Comparison of ENCODE assay signal across 9 cellular contexts in the genomic region with DNA sequence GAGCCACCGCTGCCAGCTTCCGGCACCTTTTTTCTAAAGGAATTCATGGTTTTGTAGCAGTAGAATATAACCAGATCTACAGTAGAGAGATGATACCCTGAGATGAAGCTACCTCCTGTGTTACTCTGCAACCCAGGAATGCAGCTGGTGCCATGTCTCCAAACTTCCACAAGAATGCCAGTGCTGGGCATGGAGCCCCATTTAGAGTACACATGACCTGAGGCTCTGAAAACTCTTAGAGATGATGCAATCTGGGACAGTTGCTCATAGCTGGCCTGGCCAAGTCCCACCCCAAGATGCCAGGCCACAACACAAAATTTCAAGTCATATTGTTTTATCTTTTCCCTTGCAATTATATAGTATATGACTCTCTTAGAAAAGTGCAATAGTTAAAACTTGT. TPM values are rescaled to one million over a fixed set of nuclear protein-coding genes. Genes with fewer than 3 reads are reported as not detected.
A peak's percentile ranks its signal among the peaks of the same experiment; 100 is the strongest.
DNase-seq lines count a peak whose midpoint lies in the region; ATAC-seq, FAIRE-seq and TF ChIP-seq lines count a peak whose summit lies in the region.
"Not testable (repeated sequence)": the region's sequence is repeated elsewhere in the genome, so short reads cannot be mapped to it uniquely, and the experiment has no call there.
"Had no signal": no experiment of that assay in that cellular context is flagged by ENCODE, and none has a peak within 500 bp of the region (broad histone marks: within the 10 kb centered on the region; RNA-seq: fewer than 3 reads in every experiment).

No MANE protein-coding gene starts in this region.

- ATAC-seq in PC-3 (peak; percentile 75), esophagus mucosa (peak; percentile 24), heart left ventricle (peak; percentile 76 to 95 (median 87)), omental fat pad (ENCODE audit: low FRiP score) (peak; percentile 44), upper lobe of right lung (peak; percentile 60)

- H3K4me3 ChIP-seq in PC-3 (ENCODE audit: low read length); heart left ventricle; keratinocyte (ENCODE audit: control insufficient read depth in 2 of 3, extremely low read depth in 1 of 3, insufficient read depth in 2 of 3, low read depth in 1 of 3, low read length in 3 of 3); upper lobe of right lung: not testable (repeated sequence)

- TF ChIP-seq CTCF in PC-3 (conservative IDR thresholded peaks at IDR 0.05; ENCODE audit: low read depth, low read length); heart left ventricle (IDR thresholded peaks at IDR 0.05); keratinocyte (optimal IDR thresholded peaks at IDR 0.05 in 1 of 3, IDR thresholded peaks at IDR 0.05 in 1 of 3, conservative IDR thresholded peaks at IDR 0.05 in 1 of 3; ENCODE audit: extremely low read depth in 1 of 3, insufficient read depth in 2 of 3, low read length in 3 of 3); omental fat pad (IDR thresholded peaks at IDR 0.05); upper lobe of right lung (IDR thresholded peaks at IDR 0.05): not testable (repeated sequence)

- not testable (repeated sequence) for H4K20me1 ChIP-seq in PC-3 (ENCODE audit: low read length); keratinocyte (ENCODE audit: control insufficient read depth, extremely low read depth, insufficient read depth, low read length)

- not testable (repeated sequence) for H2AFZ ChIP-seq in PC-3 (ENCODE audit: low read length); keratinocyte (ENCODE audit: control insufficient read depth, low read length)

- H3F3A ChIP-seq in PC-3 (ENCODE audit: low read length, unreplicated experiment): not testable (repeated sequence)

- TF ChIP-seq POLR2A in GM12891 (IDR thresholded peaks at IDR 0.05; ENCODE audit: low read depth, low read length); heart left ventricle (IDR thresholded peaks at IDR 0.05): not testable (repeated sequence)

- not testable (repeated sequence) for BruUV-seq in PC-3 (replicated peaks; lab: Mats Ljungman, UMichigan)

- WGBS in heart left ventricle, 4 donors: 86 to 98% (median 95%) methylated on average over 1 to 2 of the region's 2 CpGs

- dilution Hi-C loops in keratinocyte (cut with MboI; ENCODE audit: extremely low pct_ligation_motif_present, low sequenced_read_pairs): not testable (repeated sequence)

- not testable (repeated sequence) for H3K4me2 ChIP-seq in PC-3 (ENCODE audit: low read length); keratinocyte (ENCODE audit: control insufficient read depth, extremely low read depth, insufficient read depth, low read depth, low read length)

- not testable (repeated sequence) for H3K36me3 ChIP-seq in PC-3 (ENCODE audit: low read depth, low read length); keratinocyte (ENCODE audit: control insufficient read depth in 2 of 2, extremely low read depth in 1 of 2, insufficient read depth in 2 of 2, low read length in 2 of 2)
- H3K36me3 ChIP-seq in heart left ventricle (peaks cover 0 to 56% (median 25%) of the 10 kb centered on the region in 9 donors), upper lobe of right lung (peaks cover 29% of the 10 kb centered on the region)

- not testable (repeated sequence) for H3K9me2 ChIP-seq in PC-3 (replicated peaks; ENCODE audit: low read length)

- H3K9ac ChIP-seq in PC-3 (ENCODE audit: low read length); keratinocyte (ENCODE audit: control insufficient read depth, extremely low read depth, insufficient read depth, low read length): not testable (repeated sequence)

- H3K79me2 ChIP-seq in PC-3 (ENCODE audit: low read length); keratinocyte (ENCODE audit: control insufficient read depth, insufficient read depth, low read length): not testable (repeated sequence)

- H3K9me1 ChIP-seq in keratinocyte (ENCODE audit: control insufficient read depth, extremely low read depth, insufficient read depth, low read length): not testable (repeated sequence)

- H3K27ac ChIP-seq in PC-3 (ENCODE audit: low read length); heart left ventricle; keratinocyte (ENCODE audit: control insufficient read depth, insufficient read depth, low read length); upper lobe of right lung: not testable (repeated sequence)

- CTCF ChIA-PET in PC-3 (lab: Charles Lee): interaction anchor here (0.8 to 0.9 kb wide), 2 partner anchors 50 to 57 kb away, joined by 3 to 6 read pairs; no protein-coding TSS in a partner anchor

- H3K9me3 ChIP-seq in PC-3 (ENCODE audit: low read length); heart left ventricle; keratinocyte (ENCODE audit: control insufficient read depth, low read depth, low read length); upper lobe of right lung: not testable (repeated sequence)

- intact Hi-C loops in PC-3 (cut with micrococcal nuclease); upper lobe of right lung (cut with DNase I): not testable (repeated sequence)
- intact Hi-C loops in heart left ventricle (cut with DNase I): loop anchor here in 1 of 10 donors (10.0 kb wide), 1 partner anchor 48 kb away; no protein-coding TSS in a partner anchor

- not testable (repeated sequence) for DNase-seq in GM12891 (ENCODE audit: insufficient read length, low spot score); PC-3; heart left ventricle; keratinocyte (ENCODE audit: low read depth, low spot score); omental fat pad (ENCODE audit: low spot score); upper lobe of right lung

- FAIRE-seq in GM12891 (lab: Jason Lieb, UNC) (peak; percentile 9), keratinocyte (lab: Jason Lieb, UNC) (peak; percentile 87)

- H3K4me1 ChIP-seq in PC-3 (ENCODE audit: insufficient read depth, low read length); heart left ventricle; keratinocyte (ENCODE audit: control insufficient read depth, extremely low read depth, insufficient read depth, low read length); upper lobe of right lung: not testable (repeated sequence)

- not testable (repeated sequence) for H3K27me3 ChIP-seq in PC-3 (ENCODE audit: low read length); heart left ventricle; keratinocyte (ENCODE audit: control insufficient read depth, extremely low read depth, insufficient read depth, low read length); upper lobe of right lung

- POLR2A ChIA-PET in PC-3 (lab: Charles Lee; ENCODE audit: unreplicated experiment): not testable (repeated sequence)

RNA-seq across cellular contexts. Expression of a gene that starts 8.2 kb away (rescaled TPM):
- polyA plus RNA-seq in GM12891 (2012; ENCODE audit: low read depth, missing spikeins): 21.4 TPM
- total RNA-seq in PC-3 (2014; rRNA removed) (39.0 and 46.0 TPM in 2 replicates), esophagus mucosa (7.2 TPM), heart left ventricle (100 to 1,000 TPM; 101 to 235 (median 156) TPM), omental fat pad (100 to 1,000 TPM in 2 of 4 donors, 10 to 100 TPM in 2; 22.8 to 238 (median 99.4) TPM), upper lobe of right lung (40.2 TPM)
- polyA plus RNA-seq in heart left ventricle (100 to 1,000 TPM in 1 of 2 donors, 10 to 100 TPM in 1; 79.0 to 104 TPM), keratinocyte (5.4 to 7.5 TPM (median 6.9 TPM) in 3 replicates)
- 5.0 TPM for polyA plus RNA-seq in keratinocyte (2011; ENCODE audit: low read depth)
- 5.1 and 8.1 TPM in 2 replicates for polyA plus RNA-seq in keratinocyte (2011; cell fraction: cytosol; rRNA removed)
- polyA plus RNA-seq in keratinocyte (2011; cell fraction: nucleus; rRNA removed): 8.8 and 11.9 TPM in 2 replicates
- 5.6 and 7.2 TPM in 2 replicates for polyA plus RNA-seq in keratinocyte (2012; ENCODE audit: low replicate concordance)
- polyA minus RNA-seq in keratinocyte: 1.2 to 2.7 TPM (median 1.9 TPM) in 3 replicates
- 4.6 TPM for polyA minus RNA-seq in keratinocyte (2011; cell fraction: cytosol; rRNA and poly(A)+ RNA removed)
- 3.6 and 4.0 TPM in 2 replicates for polyA minus RNA-seq in keratinocyte (2011; cell fraction: nucleus; rRNA and poly(A)+ RNA removed)

RNA-seq across cellular contexts. Expression of a gene that starts 14.5 kb away (rescaled TPM):
- 0.35 TPM for polyA plus RNA-seq in GM12891 (2012; ENCODE audit: low read depth, missing spikeins)
- total RNA-seq in PC-3 (2014; rRNA removed): 3.9 and 5.1 TPM in 2 replicates
- total RNA-seq in esophagus mucosa: 1.0 TPM
- total RNA-seq in heart left ventricle: 1 to 10 TPM in 3 of 9 donors, under 1 TPM in 6; 0.35 to 2.4 (median 0.95) TPM
- under 1 TPM; 0.27 to 0.62 TPM for polyA plus RNA-seq in heart left ventricle
- 0.29 to 0.68 TPM (median 0.40 TPM) in 3 replicates for polyA plus RNA-seq in keratinocyte
- polyA plus RNA-seq in keratinocyte (2011; ENCODE audit: low read depth): not detected
- 0.44 and 0.57 TPM in 2 replicates for polyA plus RNA-seq in keratinocyte (2011; cell fraction: cytosol; rRNA removed)
- polyA plus RNA-seq in keratinocyte (2011; cell fraction: nucleus; rRNA removed): 0.23 and 0.64 TPM in 2 replicates
- 0.13 and 0.41 TPM in 2 replicates for polyA plus RNA-seq in keratinocyte (2012; ENCODE audit: low replicate concordance)
- 0.10 to 0.19 TPM in 2 of 3 replicates, not detected in the other for polyA minus RNA-seq in keratinocyte
- 1.3 TPM for polyA minus RNA-seq in keratinocyte (2011; cell fraction: cytosol; rRNA and poly(A)+ RNA removed)
- 0.32 TPM in 1 of 2 replicates, not detected in the other for polyA minus RNA-seq in keratinocyte (2011; cell fraction: nucleus; rRNA and poly(A)+ RNA removed)
- 1 to 10 TPM; 1.7 to 6.5 (median 2.4) TPM for total RNA-seq in omental fat pad
- 4.5 TPM for total RNA-seq in upper lobe of right lung

RNA-seq across cellular contexts. Expression of a gene that starts 18.5 kb away (rescaled TPM):
- 0.12 TPM for polyA plus RNA-seq in GM12891 (2012; ENCODE audit: low read depth, missing spikeins)
- 0.15 and 2.2 TPM in 2 replicates for total RNA-seq in PC-3 (2014; rRNA removed)
- total RNA-seq in esophagus mucosa: 0.04 TPM
- total RNA-seq in heart left ventricle: under 1 TPM in 5 of 9 donors, not detected in 4; 0.07 to 0.50 (median 0.25) TPM
- under 1 TPM; 0.04 to 0.11 TPM for polyA plus RNA-seq in heart left ventricle
- 0.12 to 0.24 TPM (median 0.16 TPM) in 3 replicates for polyA plus RNA-seq in keratinocyte
- polyA plus RNA-seq in keratinocyte (2011; ENCODE audit: low read depth): not detected
- polyA plus RNA-seq in keratinocyte (2011; cell fraction: cytosol; rRNA removed): 0.05 and 0.06 TPM in 2 replicates
- 0.34 and 0.68 TPM in 2 replicates for polyA plus RNA-seq in keratinocyte (2011; cell fraction: nucleus; rRNA removed)
- 0.10 TPM in 1 of 2 replicates, not detected in the other for polyA plus RNA-seq in keratinocyte (2012; ENCODE audit: low replicate concordance)
- polyA minus RNA-seq in keratinocyte: 0.26 to 0.51 TPM (median 0.40 TPM) in 3 replicates
- not detected for polyA minus RNA-seq in keratinocyte (2011; cell fraction: cytosol; rRNA and poly(A)+ RNA removed)
- polyA minus RNA-seq in keratinocyte (2011; cell fraction: nucleus; rRNA and poly(A)+ RNA removed): 0.21 and 1.2 TPM in 2 replicates
- under 1 TPM in 3 of 4 donors, not detected in 1; 0.50 to 0.96 (median 0.56) TPM for total RNA-seq in omental fat pad
- total RNA-seq in upper lobe of right lung: 1.6 TPM
- total RNA-seq: CD4-positive, CD25-positive, alpha-beta regulatory T cell; H4 had no signal

RNA-seq across cellular contexts. Expression of a gene that starts 35.1 kb away (rescaled TPM):
- polyA plus RNA-seq in GM12891 (2012; ENCODE audit: low read depth, missing spikeins): not detected
- total RNA-seq in PC-3 (2014; rRNA removed) (not detected in 2 replicates), esophagus mucosa (not detected), heart left ventricle (under 1 TPM in 1 of 9 donors, not detected in 8; 0.36 TPM), omental fat pad (under 1 TPM in 1 of 4 donors, not detected in 3; 0.63 TPM), upper lobe of right lung (not detected)
- polyA plus RNA-seq in heart left ventricle (not detected), keratinocyte (not detected in 3 replicates)
- not detected for polyA plus RNA-seq in keratinocyte (2011; ENCODE audit: low read depth)
- not detected in 2 replicates for polyA plus RNA-seq in keratinocyte (2011; cell fraction: cytosol; rRNA removed)
- not detected in 2 replicates for polyA plus RNA-seq in keratinocyte (2011; cell fraction: nucleus; rRNA removed)
- polyA plus RNA-seq in keratinocyte (2012; ENCODE audit: low replicate concordance): not detected in 2 replicates
- polyA minus RNA-seq in keratinocyte: not detected in 3 replicates
- polyA minus RNA-seq in keratinocyte (2011; cell fraction: cytosol; rRNA and poly(A)+ RNA removed): not detected
- not detected in 2 replicates for polyA minus RNA-seq in keratinocyte (2011; cell fraction: nucleus; rRNA and poly(A)+ RNA removed)
- total RNA-seq: CD4-positive, CD25-positive, alpha-beta regulatory T cell; H4 had no signal

RNA-seq across cellular contexts. Expression of a gene that starts 40.3 kb away (rescaled TPM):
- polyA plus RNA-seq in GM12891 (2012; ENCODE audit: low read depth, missing spikeins): 0.68 TPM
- total RNA-seq in PC-3 (2014; rRNA removed) (1.1 and 1.4 TPM in 2 replicates), esophagus mucosa (2.7 TPM), heart left ventricle (10 to 100 TPM in 7 of 9 donors, 1 to 10 TPM in 2; 6.0 to 34.4 (median 27.0) TPM), omental fat pad (10 to 100 TPM in 3 of 4 donors, 1 to 10 TPM in 1; 4.9 to 41.6 (median 16.3) TPM), upper lobe of right lung (16.4 TPM)
- polyA plus RNA-seq in heart left ventricle (10 to 100 TPM in 1 of 2 donors, 1 to 10 TPM in 1; 8.4 to 17.2 TPM), keratinocyte (5.4 to 8.7 TPM (median 6.1 TPM) in 3 replicates)
- polyA plus RNA-seq in keratinocyte (2011; ENCODE audit: low read depth): 0.71 TPM
- polyA plus RNA-seq in keratinocyte (2011; cell fraction: cytosol; rRNA removed): 4.5 and 6.1 TPM in 2 replicates
- polyA plus RNA-seq in keratinocyte (2011; cell fraction: nucleus; rRNA removed): 7.7 and 8.9 TPM in 2 replicates
- polyA plus RNA-seq in keratinocyte (2012; ENCODE audit: low replicate concordance): 2.2 and 5.7 TPM in 2 replicates
- 1.9 to 3.9 TPM (median 2.6 TPM) in 3 replicates for polyA minus RNA-seq in keratinocyte
- 5.6 TPM for polyA minus RNA-seq in keratinocyte (2011; cell fraction: cytosol; rRNA and poly(A)+ RNA removed)
- polyA minus RNA-seq in keratinocyte (2011; cell fraction: nucleus; rRNA and poly(A)+ RNA removed): 3.1 and 4.6 TPM in 2 replicates
- total RNA-seq: H4 had no signal

Comparison
In these comparisons a context has a peak if more than half of its experiments do, and no peak if none do; other contexts are left out.
1. ATAC-seq: peak in every context shown above with its lines; median percentile 87 in heart left ventricle; 75 in PC-3; 60 in upper lobe of right lung; 44 in omental fat pad; 24 in esophagus mucosa.